Comparison of ENCODE assay signal across 29 cellular contexts in genomic region chr5:162939962-162940361, GRCh38.
"Had no signal": no experiment of that assay in that cellular context is flagged by ENCODE, and none has a peak within 500 bp of the region (broad histone marks: within the 10 kb centered on the region; RNA-seq: fewer than 3 reads in every experiment).

No MANE protein-coding gene starts in this region.

- H3K4me1 Mint-ChIP-seq: activated CD4-positive, alpha-beta memory T cell treated with anti-CD3 and anti-CD28 coated beads, Interleukin-2, amount 10 ng/mL, durations not matched to agents 7 days and 5 days; activated CD4-positive, alpha-beta T cell treated with anti-CD3 and anti-CD28 coated beads for 36 hours; activated T-helper 17 cell treated with anti-CD3 and anti-CD28 coated beads, Interleukin-2, amount 50 U/mL, for 72 hours; T-cell had no signal

- H3K4me3 ChIP-seq: cardiac muscle cell, MG63, SK-N-MC had no signal

- H3K36me3 Mint-ChIP-seq: activated naive CD8-positive, alpha-beta T cell; T-cell had no signal

- H3K4me2 ChIP-seq: KMS-11 had no signal

- DNase-seq: activated CD4-positive, alpha-beta memory T cell treated with anti-CD3 and anti-CD28 coated beads, Interleukin-2, amount 10 ng/mL, durations not matched to agents 7 days and 5 days; activated CD4-positive, alpha-beta T cell treated with anti-CD3 and anti-CD28 coated beads for 36 hours; activated CD4-positive, alpha-beta T cell treated with anti-CD3 and anti-CD28 coated beads, Interleukin-2, amount 50 U/mL, for 1 hour; activated gamma-delta T cell; activated naive CD4-positive, alpha-beta T cell treated with anti-CD3 and anti-CD28 coated beads for 36 hours; activated T-cell treated with anti-CD3 and anti-CD28 coated beads for 4 hours; activated T-cell treated with anti-CD3 and anti-CD28 coated beads, Interleukin-2, amount 50 U/mL, for 48 hours; brain microvascular endothelial cell; MG63; MV-4-11; NCI-H1092 treated with DMSO at 0.1 percent for 48 hours; NCI-H146; NCI-H187 treated with DMSO at 0.1 percent for 48 hours; NCI-H2081 treated with DMSO at 0.1 percent for 48 hours; NCI-H446; NCI-H774; NK-92 treated with Interleukin-12 subunit alpha and Interleukin-12 subunit beta, amount 100 ng/mL, for 24 hours; OCI-M1; RPMI8226; T-cell; T-helper 2 cell had no signal

- ATAC-seq: activated CD4-positive, alpha-beta T cell treated with anti-CD3 and anti-CD28 coated beads for 36 hours; activated T-helper 17 cell treated with anti-CD3 and anti-CD28 coated beads, Interleukin-2, amount 50 U/mL, for 72 hours; Panc1; Right ventricle myocardium inferior; T-cell had no signal

- H3K4me3 Mint-ChIP-seq: activated CD4-positive, alpha-beta memory T cell treated with anti-CD3 and anti-CD28 coated beads, Interleukin-2, amount 10 ng/mL, durations not matched to agents 7 days and 5 days; activated CD4-positive, alpha-beta T cell treated with anti-CD3 and anti-CD28 coated beads for 36 hours; activated naive CD4-positive, alpha-beta T cell treated with anti-CD3 and anti-CD28 coated beads for 36 hours; activated naive CD8-positive, alpha-beta T cell; activated T-helper 17 cell treated with anti-CD3 and anti-CD28 coated beads, Interleukin-2, amount 50 U/mL, for 72 hours; T-cell had no signal

- H3K27me3 Mint-ChIP-seq: activated CD4-positive, alpha-beta memory T cell treated with anti-CD3 and anti-CD28 coated beads, Interleukin-2, amount 10 ng/mL, durations not matched to agents 7 days and 5 days; activated CD4-positive, alpha-beta T cell treated with anti-CD3 and anti-CD28 coated beads for 36 hours; activated naive CD8-positive, alpha-beta T cell; activated T-helper 17 cell treated with anti-CD3 and anti-CD28 coated beads, Interleukin-2, amount 50 U/mL, for 72 hours; T-cell had no signal

- H3K36me3 ChIP-seq: brain microvascular endothelial cell, cardiac muscle cell, MG63 had no signal

- H3K9me3 ChIP-seq: MG63 had no signal

- H3K27me3 ChIP-seq: brain microvascular endothelial cell, cardiac muscle cell, MG63 had no signal

- H3K9ac ChIP-seq: KMS-11 had no signal

- H3K27ac ChIP-seq: brain microvascular endothelial cell, cardiac muscle cell, KMS-11, SK-N-MC, VCaP had no signal

- H3K27ac Mint-ChIP-seq: activated CD4-positive, alpha-beta memory T cell treated with anti-CD3 and anti-CD28 coated beads, Interleukin-2, amount 10 ng/mL, durations not matched to agents 7 days and 5 days; activated CD4-positive, alpha-beta T cell treated with anti-CD3 and anti-CD28 coated beads for 36 hours; activated naive CD4-positive, alpha-beta T cell treated with anti-CD3 and anti-CD28 coated beads for 36 hours; activated naive CD8-positive, alpha-beta T cell; activated T-helper 17 cell treated with anti-CD3 and anti-CD28 coated beads, Interleukin-2, amount 50 U/mL, for 72 hours; T-cell had no signal
